19 cellular contexts compared by ENCODE assay signal in genomic region chr2:235600406-235600805, GRCh38.
"Had no signal": no experiment of that assay in that cellular context is flagged by ENCODE, and none has a peak within 500 bp of the region (broad histone marks: within the 10 kb centered on the region; RNA-seq: fewer than 3 reads in every experiment).

No MANE protein-coding gene starts in this region.

- H3K9me3 ChIP-seq: lower lobe of right lung, thyroid gland had no signal

- H3K4me1 ChIP-seq: thyroid gland had no signal

- H3K27me3 ChIP-seq: thyroid gland had no signal

- H3K4me2 ChIP-seq: smooth muscle cell had no signal

- H3K27ac ChIP-seq: coronary artery, lower lobe of right lung, parathyroid adenoma, thyroid gland had no signal

- H3K36me3 ChIP-seq: lower lobe of right lung, thyroid gland had no signal

- H2AFZ ChIP-seq: parathyroid adenoma had no signal

- H3K4me3 ChIP-seq: coronary artery, lower lobe of right lung, smooth muscle cell, thyroid gland had no signal

- ATAC-seq: effector memory CD8-positive, alpha-beta T cell; left ventricle myocardium superior; lower lobe of right lung; natural killer cell; sciatic nerve; stimulated activated naive CD8-positive, alpha-beta T cell treated with anti-CD3 and anti-CD28 coated beads, Interleukin-15, amount 100 ng/mL, for 72 hours had no signal

- FAIRE-seq: endometrium, frontal cortex, keratinocyte had no signal

- DNase-seq: dermis blood vessel endothelial cell; effector memory CD8-positive, alpha-beta T cell; left ventricle myocardium superior; lower lobe of right lung; natural killer cell; stimulated activated CD4-positive, alpha-beta T cell treated with anti-CD3 and anti-CD28 coated beads, Interleukin-12 subunit alpha, Interleukin-12 subunit beta, amount 100 ng/mL, for 4 hours; stimulated activated CD4-positive, alpha-beta T cell treated with anti-CD3 and anti-CD28 coated beads, Interleukin-1b, Interleukin-23, amount 100 ng/mL, for 48 hours; stimulated activated CD4-positive, alpha-beta T cell treated with anti-CD3 and anti-CD28 coated beads, Interleukin-4, amount 100 ng/mL, for 1 hour; stimulated activated CD8-positive, alpha-beta memory T cell treated with anti-CD3 and anti-CD28 coated beads, Interleukin-4, amount 100 ng/mL, for 48 hours; stimulated activated naive CD4-positive, alpha-beta T cell; stimulated activated naive CD8-positive, alpha-beta T cell treated with anti-CD3 and anti-CD28 coated beads, Interleukin-15, amount 100 ng/mL, for 72 hours; thyroid gland had no signal

- H3K9ac ChIP-seq: parathyroid adenoma had no signal
